8 cellular contexts compared by ENCODE assay signal in genomic region chr5:178130576-178131445, GRCh38. TPM values are rescaled to one million over a fixed set of nuclear protein-coding genes. Genes with fewer than 3 reads are reported as not detected.
DNase-seq lines count a peak whose midpoint lies in the region; TF ChIP-seq lines count a peak whose summit lies in the region.

Gene RMND5B, plus strand, starts transcription at chr5:178131014. Its CDS starts 7,106 bp downstream, at chr5:178138120.

- H3K9me2 ChIP-seq in Loucy (replicated peaks; ENCODE audit: low read depth, low read length) = no peaks in the 10 kb centered on the region

- no peaks in the 10 kb centered on the region for H3F3A ChIP-seq in Loucy (ENCODE audit: low read depth)

- H3K27me3 ChIP-seq in Loucy (ENCODE audit: insufficient read depth, low read length, poor library complexity, severe bottlenecking) (no peaks in the 10 kb centered on the region), neuron (ENCODE audit: insufficient read depth, low read length) (no peaks in the 10 kb centered on the region)

- H3K9me3 ChIP-seq in Loucy (ENCODE audit: insufficient read depth, low read depth, low read length) (no peaks in the 10 kb centered on the region), neuron (ENCODE audit: low read length) (no peaks in the 10 kb centered on the region)

- H3K4me2 ChIP-seq in Loucy (ENCODE audit: low read depth, low read length, poor library complexity, severe bottlenecking) = peak within 1 kb of the TSS; percentile 74

- peaks cover 11% of the 10 kb centered on the region for H3K4me1 ChIP-seq in Loucy (ENCODE audit: insufficient read depth, low read length, poor library complexity, severe bottlenecking)
- peaks cover 12% of the 10 kb centered on the region for H3K4me1 ChIP-seq in neuron (ENCODE audit: insufficient read depth, low read length)

- peak; percentile 76 for DNase-seq in G401 (ENCODE audit: low spot score)
- DNase-seq in H4 (ENCODE audit: low spot score) = peak; percentile 70
- DNase-seq in SK-N-DZ (ENCODE audit: low spot score) = peak; percentile 88
- DNase-seq in activated naive CD4-positive, alpha-beta T cell treated with Interleukin-2 at 50 U/mL for 16 hours = peak; percentile 84
- peak; percentile 61 for DNase-seq in foreskin melanocyte

- H2AFZ ChIP-seq in Loucy (ENCODE audit: low read length) (peak within 1 kb of the TSS; percentile 52; the same call in 1 of the 2 replicates), neuron (ENCODE audit: low read depth, low read length) (peak within 1 kb of the TSS; percentile 97)

- no peak for TF ChIP-seq CTCF in Loucy (conservative IDR thresholded peaks at IDR 0.05; ENCODE audit: low read length)
- TF ChIP-seq CTCF in subcutaneous adipose tissue (IDR thresholded peaks at IDR 0.05; ENCODE audit: low read depth) = no peak

- peak within 1 kb of the TSS; percentile 80 for H3K4me3 ChIP-seq in Loucy (ENCODE audit: low read length, poor library complexity, severe bottlenecking)
- H3K4me3 ChIP-seq in neuron (ENCODE audit: low read length) = peak within 1 kb of the TSS; percentile 97

- H3K79me2 ChIP-seq in Loucy (ENCODE audit: insufficient read depth, low read length) = peaks cover 10% of the 10 kb centered on the region; the same call in 1 of the 2 replicates

- in situ Hi-C loops in G401 (cut with HindIII; ENCODE audit: low sequenced_read_pairs) = no loop called here

- H3K9ac ChIP-seq in Loucy (ENCODE audit: low read depth, low read length, poor library complexity, severe bottlenecking) = peak within 1 kb of the TSS; percentile 86

- H3K36me3 ChIP-seq in Loucy (ENCODE audit: insufficient read depth, low read length) = no peaks in the 10 kb centered on the region
- H3K36me3 ChIP-seq in neuron (ENCODE audit: insufficient read depth, low read length) = peaks cover 16% of the 10 kb centered on the region

- H4K20me1 ChIP-seq in Loucy (ENCODE audit: insufficient read depth, low read length, poor library complexity, severe bottlenecking) = no peaks in the 10 kb centered on the region

RNA-seq across cellular contexts. Expression of gene RMND5B, which starts in this region (rescaled TPM):
- total RNA-seq in G401 (2014; rRNA removed; shearing (Covaris generic)) = 40.5 and 46.0 TPM in 2 replicates
- 33.8 and 39.6 TPM in 2 replicates for total RNA-seq in H4 (2014; rRNA removed; shearing (Covaris generic))
- 55.4 and 55.6 TPM in 2 replicates for polyA plus RNA-seq in SK-N-DZ (2014; cell fraction: cytosol; rRNA removed)
- polyA plus RNA-seq in SK-N-DZ (2014; cell fraction: nucleus; rRNA removed) = 51.4 and 51.9 TPM in 2 replicates
- 10 to 100 TPM; 19.2 to 41.3 (median 24.3) TPM for total RNA-seq in subcutaneous adipose tissue

Comparison
In these comparisons a context has a peak if more than half of its experiments do, and no peak if none do; other contexts are left out.
1. Peak in every context shown above with its lines: DNase-seq and H3K4me3 ChIP-seq.